ENCODE assay signal across 12 cellular contexts in genomic region chr1:44553771-44554170, GRCh38.
DNase-seq lines count a peak whose midpoint lies in the region; ATAC-seq and TF ChIP-seq lines count a peak whose summit lies in the region.
"Had no signal": no experiment of that assay in that cellular context is flagged by ENCODE, and none has a peak within 500 bp of the region (broad histone marks: within the 10 kb centered on the region; RNA-seq: fewer than 3 reads in every experiment).

No MANE protein-coding gene starts in this region.

- H3K27me3 ChIP-seq in SJSA1 (replicated peaks) (no peaks in the 10 kb centered on the region), skeletal muscle satellite cell (ENCODE audit: control insufficient read depth, insufficient read depth, low read length) (peaks cover 11% of the 10 kb centered on the region), H9 (ENCODE audit: insufficient read depth, low read length) (no peaks in the 10 kb centered on the region)
- H3K27me3 ChIP-seq in effector memory CD4-positive, alpha-beta T cell (replicated peaks; ENCODE audit: control insufficient read depth, insufficient read depth, low read length, poor library complexity, severe bottlenecking), result no peaks in the 10 kb centered on the region

- no peak overlapping the region for H2BK120ac ChIP-seq in H9 (ENCODE audit: low read depth, low read length, poor library complexity, severe bottlenecking)

- H3K4me3 ChIP-seq in SJSA1 (no peak overlapping the region), skeletal muscle satellite cell (ENCODE audit: low read length) (no peak overlapping the region)
- H3K4me3 ChIP-seq in effector memory CD4-positive, alpha-beta T cell (ENCODE audit: insufficient read depth, low read depth, low read length, poor library complexity, severe bottlenecking), result no peak overlapping the region
- H3K4me3 ChIP-seq: mucosa of descending colon had no signal

- no peaks in the 10 kb centered on the region for H3K23me2 ChIP-seq in H9 (ENCODE audit: insufficient read length, low read depth, low read length, poor library complexity, severe bottlenecking)

- DNase-seq in H4 (ENCODE audit: low spot score) (peak; percentile 62), SJSA1 (ENCODE audit: low read depth in 1 of 2, low spot score in 2 of 2) (peak; percentile 28 to 61), fibroblast of gingiva (ENCODE audit: low read depth) (peak; percentile 51), H9 (no peak), NCI-H1105 treated with DMSO at 0.1 percent for 48 hours (lab: John Stamatoyannopoulos, UW) (no peak)
- DNase-seq in effector memory CD4-positive, alpha-beta T cell, result no peak
- DNase-seq: activated CD8-positive, alpha-beta memory T cell treated with anti-CD3 and anti-CD28 coated beads, Interleukin-2, amount 50 U/mL, for 4 hours; Caco-2; Kasumi-1; mucosa of descending colon had no signal

- no peak overlapping the region for H3T11ph ChIP-seq in H9 (ENCODE audit: low read length)

- H3K27ac ChIP-seq in SJSA1 (no peak overlapping the region), H9 (ENCODE audit: insufficient read length, low read depth, low read length) (no peak overlapping the region)
- H3K27ac ChIP-seq in effector memory CD4-positive, alpha-beta T cell (ENCODE audit: insufficient read depth, low read length, poor library complexity, severe bottlenecking), result no peak overlapping the region

- H3K56ac ChIP-seq in H9 (ENCODE audit: insufficient read length, low read depth, low read length), result no peak overlapping the region

- H3K9me3 ChIP-seq in SJSA1 (replicated peaks) (no peaks in the 10 kb centered on the region), skeletal muscle satellite cell (replicated peaks; ENCODE audit: low read length) (no peaks in the 10 kb centered on the region), H9 (ENCODE audit: control insufficient read depth, low read depth, low read length) (no peaks in the 10 kb centered on the region)
- no peaks in the 10 kb centered on the region for H3K9me3 ChIP-seq in effector memory CD4-positive, alpha-beta T cell (ENCODE audit: control insufficient read depth, low read length)
- H3K9me3 ChIP-seq: Caco-2, mucosa of descending colon had no signal

- no peak overlapping the region for H3K4me3 Mint-ChIP-seq in H9

- no peak overlapping the region for H2BK20ac ChIP-seq in H9 (ENCODE audit: low read depth, low read length, poor library complexity, severe bottlenecking)

- no peak overlapping the region for H2BK15ac ChIP-seq in H9 (ENCODE audit: low read depth, low read length)

- no peak overlapping the region for H3K23ac ChIP-seq in H9 (ENCODE audit: insufficient read length, low read depth, low read length)

- peaks cover 0 to 2% (median 0%) of the 10 kb centered on the region in 3 experiments; a peak in 2 of 7 replicates for H3K36me3 Mint-ChIP-seq in H9 (ENCODE audit: insufficient read depth in 1 of 3, low read depth in 3 of 3)

- no peak overlapping the region for H2AK5ac ChIP-seq in H9 (ENCODE audit: insufficient read length, low read length)

- no peak overlapping the region for H4K8ac ChIP-seq in H9 (replicated peaks; ENCODE audit: insufficient read length, low read depth, low read length)

- peaks cover 27 to 41% of the 10 kb centered on the region in 2 experiments for H3K4me1 Mint-ChIP-seq in H9

- H3K18ac ChIP-seq in H9 (ENCODE audit: insufficient read length, low read depth, low read length), result no peak overlapping the region

- no peak for ATAC-seq in HG02571 (IDR thresholded peaks at IDR 0.05; ENCODE audit: unreplicated experiment)

- no peak for TF ChIP-seq CTCF in H9 (conservative IDR thresholded peaks at IDR 0.05)

- H3K79me1 ChIP-seq in H9 (ENCODE audit: insufficient read depth, low read depth, low read length, poor library complexity, severe bottlenecking), result no peaks in the 10 kb centered on the region

- no peak overlapping the region for H4K5ac ChIP-seq in H9 (ENCODE audit: insufficient read length, low read depth, low read length)

- H3K4ac ChIP-seq in H9 (ENCODE audit: low read depth, low read length), result no peak overlapping the region

- no peak overlapping the region for H2AFZ ChIP-seq in H9 (ENCODE audit: low read length)

- H4K20me1 ChIP-seq in H9 (ENCODE audit: control insufficient read depth, insufficient read depth, insufficient read length), result no peaks in the 10 kb centered on the region

- no peak overlapping the region for H3K27ac Mint-ChIP-seq in H9

- no peaks in the 10 kb centered on the region for H3K79me2 ChIP-seq in H9 (ENCODE audit: insufficient read depth, low read length)

- no peaks in the 10 kb centered on the region for H3K9me3 Mint-ChIP-seq in H9

- no peak overlapping the region for H2BK12ac ChIP-seq in H9 (ENCODE audit: insufficient read length, low read depth, low read length)

- H3K4me1 ChIP-seq in SJSA1 (replicated peaks), result 0 out of 2 replicates have a peak, but pooled peaks cover 4% of the 10 kb centered on the region
- H3K4me1 ChIP-seq in skeletal muscle satellite cell (ENCODE audit: control insufficient read depth, insufficient read depth, low read length), result peaks cover 16% of the 10 kb centered on the region
- H3K4me1 ChIP-seq in effector memory CD4-positive, alpha-beta T cell (ENCODE audit: control insufficient read depth, insufficient read depth, low read length, poor library complexity, severe bottlenecking), result no peaks in the 10 kb centered on the region
- peaks cover 4% of the 10 kb centered on the region; the same call in 1 of the 2 replicates for H3K4me1 ChIP-seq in H9 (ENCODE audit: insufficient read depth, low read length)
- H3K4me1 ChIP-seq: Caco-2 had no signal

- no CpG with 5 or more reads among the region's 6 CpGs for WGBS in H9 (ENCODE audit: extremely low coverage, insufficient read length, low lambda C conversion rate)

- no peak overlapping the region for H3K9ac ChIP-seq in skeletal muscle satellite cell (ENCODE audit: low read depth, low read length)
- H3K9ac ChIP-seq in H9 (ENCODE audit: extremely low read depth, insufficient read length, low read length), result no peak overlapping the region

- no peak overlapping the region for H3K14ac ChIP-seq in H9 (ENCODE audit: insufficient read depth, low read length)

- H3K36me3 ChIP-seq in SJSA1, result no peaks in the 10 kb centered on the region
- no peaks in the 10 kb centered on the region for H3K36me3 ChIP-seq in skeletal muscle satellite cell (ENCODE audit: insufficient read depth, low read length)
- no peaks in the 10 kb centered on the region for H3K36me3 ChIP-seq in effector memory CD4-positive, alpha-beta T cell (ENCODE audit: control insufficient read depth, insufficient read depth, low read length)

- H3K27me3 Mint-ChIP-seq in H9 (ENCODE audit: low read depth), result peaks cover 43% of the 10 kb centered on the region

- H2BK5ac ChIP-seq in H9 (ENCODE audit: insufficient read length, low read length), result no peak overlapping the region

- H3K4me2 ChIP-seq in skeletal muscle satellite cell (ENCODE audit: low read length) (peak overlapping the region; percentile 5), H9 (ENCODE audit: insufficient read depth, insufficient read length, low read length) (no peak overlapping the region)

- H4K91ac ChIP-seq in H9 (ENCODE audit: insufficient read length, low read depth, low read length), result no peak overlapping the region

Comparison
In these comparisons a context has a peak if more than half of its experiments do, and no peak if none do; other contexts are left out.
1. DNase-seq: peak in H4 (single experiment), SJSA1 (2 of 2) and fibroblast of gingiva (single experiment); none in effector memory CD4-positive, alpha-beta T cell (0 of 3), H9 (single experiment) and NCI-H1105 treated with DMSO at 0.1 percent for 48 hours (single experiment).